In the genomic region with DNA sequence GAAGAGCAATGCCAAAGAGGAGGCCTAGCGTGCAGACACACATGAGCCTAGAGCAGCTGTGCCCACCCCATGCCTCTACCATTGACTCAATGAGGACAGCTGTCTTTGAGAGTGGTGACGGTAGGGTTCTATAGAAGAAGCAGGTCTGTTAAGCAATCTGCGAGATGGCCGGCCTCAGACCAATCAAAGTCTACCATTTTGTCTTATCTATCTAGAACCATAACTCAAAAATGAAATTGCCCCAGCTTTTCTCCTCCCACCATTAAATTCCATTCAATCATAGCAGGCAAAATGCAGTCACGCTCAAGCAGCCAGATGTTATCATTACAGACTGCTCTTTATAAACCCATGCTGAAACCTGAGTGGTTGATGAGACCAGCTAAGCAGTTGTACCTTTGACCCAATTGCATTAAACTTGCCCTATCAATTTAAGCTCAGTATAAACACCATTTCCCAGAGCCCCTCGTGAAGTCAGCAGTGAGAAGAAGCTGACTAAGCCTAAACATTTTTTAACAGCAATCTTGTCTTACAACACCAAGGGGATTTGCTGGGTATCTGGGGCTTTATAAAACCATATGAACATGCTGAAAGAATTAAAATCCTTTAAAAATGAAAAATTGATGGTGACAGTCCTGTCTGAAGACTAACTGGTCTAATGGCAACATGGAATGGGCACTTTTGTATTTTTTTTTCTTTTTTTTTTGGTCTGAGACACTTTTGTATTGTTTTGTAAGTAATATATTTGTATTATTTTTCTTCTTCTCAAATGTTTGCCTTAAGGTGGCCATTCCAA, we compare ENCODE assay signal across 26 cellular contexts. TPM values are rescaled to one million over a fixed set of nuclear protein-coding genes. Genes with fewer than 3 reads are reported as not detected.
DNase-seq lines count a peak whose midpoint lies in the region; ATAC-seq and TF ChIP-seq lines count a peak whose summit lies in the region.
"Had no signal": no experiment of that assay in that cellular context is flagged by ENCODE, and none has a peak within 500 bp of the region (broad histone marks: within the 10 kb centered on the region; RNA-seq: fewer than 3 reads in every experiment).

No MANE protein-coding gene starts in this region.

- H3K27me3 ChIP-seq in SK-N-SH (ENCODE audit: insufficient read depth): no peaks in the 10 kb centered on the region
- no peaks in the 10 kb centered on the region for H3K27me3 ChIP-seq in upper lobe of left lung
- H3K27me3 ChIP-seq: brain microvascular endothelial cell, colonic mucosa, foreskin keratinocyte had no signal

- H3K9ac ChIP-seq in SK-N-SH: no peak overlapping the region

- H3K4me1 ChIP-seq in SK-N-SH (ENCODE audit: control insufficient read depth in 1 of 2, insufficient read depth in 2 of 2, low read depth in 1 of 2, low read length in 1 of 2) (peaks cover 11 to 20% of the 10 kb centered on the region in 2 experiments; a peak in 3 of 4 replicates), upper lobe of left lung (no peaks in the 10 kb centered on the region)
- H3K4me1 ChIP-seq: colonic mucosa had no signal

- peak in 1 of 2 experiments; percentile 58; a peak in 1 of 4 replicates for TF ChIP-seq EP300 in SK-N-SH (IDR thresholded peaks at IDR 0.05; ENCODE audit: borderline replicate concordance in 1 of 2, low read depth in 1 of 2, low read length in 1 of 2)
- TF ChIP-seq EP300 in upper lobe of left lung (IDR thresholded peaks at IDR 0.05): no peak

- no peaks in the 10 kb centered on the region for H3K79me2 ChIP-seq in SK-N-SH (ENCODE audit: insufficient read depth)

- H3K4me2 ChIP-seq in SK-N-SH: no peak overlapping the region

- no peak for TF ChIP-seq CTCF in SK-N-SH (IDR thresholded peaks at IDR 0.05)
- no peak for TF ChIP-seq CTCF in foreskin fibroblast (IDR thresholded peaks at IDR 0.05; ENCODE audit: low read depth, low read length)
- no peak for TF ChIP-seq CTCF in upper lobe of left lung (IDR thresholded peaks at IDR 0.05)

- no peaks in the 10 kb centered on the region for H4K20me1 ChIP-seq in SK-N-SH (ENCODE audit: insufficient read depth)

- no peaks in the 10 kb centered on the region for H3K36me3 ChIP-seq in SK-N-SH (replicated peaks in 1 of 2; ENCODE audit: control insufficient read depth in 1 of 2, insufficient read depth in 2 of 2, low read length in 1 of 2)
- H3K36me3 ChIP-seq in upper lobe of left lung: no peaks in the 10 kb centered on the region
- H3K36me3 ChIP-seq: brain microvascular endothelial cell, colonic mucosa had no signal

- TF ChIP-seq RAD21 in SK-N-SH (IDR thresholded peaks at IDR 0.05; ENCODE audit: low read length): peak; percentile 8; the same call in 1 of the 2 replicates

- H2AFZ ChIP-seq in SK-N-SH (ENCODE audit: low read depth): no peak overlapping the region; the same call in 1 of the 2 replicates

- H3K9me3 ChIP-seq in SK-N-SH (no peaks in the 10 kb centered on the region), upper lobe of left lung (no peaks in the 10 kb centered on the region)
- H3K9me3 ChIP-seq: colonic mucosa had no signal

- H3K27ac ChIP-seq in SK-N-SH (ENCODE audit: low read depth in 2 of 2, low read length in 1 of 2) (peak overlapping the region; percentile 25 to 89; a peak in 3 of 4 replicates), upper lobe of left lung (no peak overlapping the region)
- H3K27ac ChIP-seq: brain microvascular endothelial cell, colonic mucosa, foreskin keratinocyte had no signal

- TF ChIP-seq POLR2A in upper lobe of left lung (IDR thresholded peaks at IDR 0.05): no peak
- TF ChIP-seq POLR2A in GM18505 (IDR thresholded peaks at IDR 0.05; ENCODE audit: borderline replicate concordance, extremely low read depth, insufficient read depth, insufficient read length): no peak

- no peaks in the 10 kb centered on the region for H3K9me2 ChIP-seq in SK-N-SH

- 41% methylated on average over 6 of the region's 6 CpGs for WGBS in SK-N-SH (ENCODE audit: low lambda C conversion rate)
- WGBS in upper lobe of left lung, 2 donors: 94 to 97% methylated on average over 6 of the region's 6 CpGs

- DNase-seq in NCI-H82 (lab: John Stamatoyannopoulos, UW) (peak; percentile 22), NCI-H82 treated with DMSO at 0.1 percent for 48 hours (lab: John Stamatoyannopoulos, UW; ENCODE audit: unreplicated experiment) (no peak), SK-N-SH (peak; percentile 74), foreskin fibroblast (peak; percentile 15 to 31), GM19238 (ENCODE audit: insufficient read length, low spot score) (no peak), upper lobe of left lung (no peak)
- DNase-seq: activated CD4-positive, alpha-beta T cell treated with anti-CD3 and anti-CD28 coated beads, Interleukin-2, amount 10 ng/mL, durations not matched to agents 24 days and 14 days; activated naive CD8-positive, alpha-beta T cell treated with anti-CD3 and anti-CD28 coated beads, Interleukin-2, amount 10 ng/mL, durations not matched to agents 7 days and 5 days; brain microvascular endothelial cell; colonic mucosa; DMS53; foreskin keratinocyte; hippocampal formation; islet precursor cell; NCI-H1105 treated with DMSO at 0.1 percent for 48 hours; OCI-M1; stimulated activated CD4-positive, alpha-beta T cell treated with anti-CD3 and anti-CD28 coated beads, Interleukin-4, amount 100 ng/mL, for 4 hours; stimulated activated naive CD8-positive, alpha-beta T cell treated with anti-CD3 and anti-CD28 coated beads, Interleukin-15, amount 100 ng/mL, for 72 hours; trophoblast cell had no signal

- CTCF ChIA-PET in SK-N-SH (lab: Yijun Ruan, JAX): interaction anchor here (1.4 to 2.0 kb wide), 2 partner anchors 20 to 437 kb away, joined by 6 read pairs; no protein-coding TSS in a partner anchor

- POLR2A ChIA-PET in SK-N-SH (lab: Yijun Ruan, JAX): no interaction called here

- ATAC-seq in upper lobe of left lung (ENCODE audit: low FRiP score in 2 of 2) (no peak), GM18505 (IDR thresholded peaks at IDR 0.05; ENCODE audit: unreplicated experiment) (no peak), HG03045 (IDR thresholded peaks at IDR 0.05; ENCODE audit: unreplicated experiment) (no peak)
- ATAC-seq: foreskin keratinocyte; Right ventricle myocardium inferior; stimulated activated naive CD8-positive, alpha-beta T cell treated with anti-CD3 and anti-CD28 coated beads, Interleukin-15, amount 100 ng/mL, for 72 hours had no signal

- no peak overlapping the region for H3K4me3 ChIP-seq in SK-N-SH (ENCODE audit: low read depth in 2 of 2, low read length in 1 of 2)
- no peak overlapping the region for H3K4me3 ChIP-seq in foreskin fibroblast (ENCODE audit: low read depth in 1 of 2, low read length in 2 of 2)
- no peak overlapping the region for H3K4me3 ChIP-seq in upper lobe of left lung
- H3K4me3 ChIP-seq: colonic mucosa, lung had no signal

- H3F3A ChIP-seq in SK-N-SH (replicated peaks; ENCODE audit: insufficient read depth): no peaks in the 10 kb centered on the region

TF ChIP-seq in SK-N-SH, 30 proteins besides CTCF, POLR2A, EP300 and RAD21:
- TF ChIP-seq FOXJ3 (CRISPR knock-in tag; IDR thresholded peaks at IDR 0.05) (peak; percentile 45; the same call in 1 of the 2 replicates), RCOR1 (IDR thresholded peaks at IDR 0.05; ENCODE audit: low read length) (peak; percentile 64; the same call in 1 of the 2 replicates), EZH2phosphoT487 (IDR thresholded peaks at IDR 0.05; ENCODE audit: borderline replicate concordance, low read depth) (no peak), MEF2A (IDR thresholded peaks at IDR 0.05; ENCODE audit: borderline replicate concordance, low read depth) (no peak), GATA2 (CRISPR knock-in tag; IDR thresholded peaks at IDR 0.05) (peak; percentile 90), RFX5 (IDR thresholded peaks at IDR 0.05; ENCODE audit: low read length) (peak; percentile 70; the same call in 1 of the 2 replicates), GABPA (IDR thresholded peaks at IDR 0.05; ENCODE audit: low read depth) (no peak), SMC3 (IDR thresholded peaks at IDR 0.05; ENCODE audit: low read depth, low read length) (no peak), CHD2 (IDR thresholded peaks at IDR 0.05; ENCODE audit: low read length, partially characterized antibody) (peak; percentile 57)
- TF ChIP-seq, protein P1, sequence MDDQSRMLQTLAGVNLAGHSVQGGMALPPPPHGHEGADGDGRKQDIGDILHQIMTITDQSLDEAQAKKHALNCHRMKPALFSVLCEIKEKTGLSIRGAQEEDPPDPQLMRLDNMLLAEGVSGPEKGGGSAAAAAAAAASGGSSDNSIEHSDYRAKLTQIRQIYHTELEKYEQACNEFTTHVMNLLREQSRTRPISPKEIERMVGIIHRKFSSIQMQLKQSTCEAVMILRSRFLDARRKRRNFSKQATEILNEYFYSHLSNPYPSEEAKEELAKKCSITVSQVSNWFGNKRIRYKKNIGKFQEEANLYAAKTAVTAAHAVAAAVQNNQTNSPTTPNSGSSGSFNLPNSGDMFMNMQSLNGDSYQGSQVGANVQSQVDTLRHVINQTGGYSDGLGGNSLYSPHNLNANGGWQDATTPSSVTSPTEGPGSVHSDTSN (IDR thresholded peaks at IDR 0.05): peak; percentile 8; the same call in 1 of the 2 replicates
TF ChIP-seq in SK-N-SH: peak in this region for 6.

RNA-seq across cellular contexts. Expression of a gene that starts 57.5 kb away (rescaled TPM):
- 3.6 and 4.3 TPM in 2 replicates for polyA plus RNA-seq in SK-N-SH (2012; rRNA removed)
- 4.3 TPM in 2 replicates for polyA plus RNA-seq in SK-N-SH (2012; cell fraction: cytosol; rRNA removed)
- 5.0 and 5.6 TPM in 2 replicates for polyA plus RNA-seq in SK-N-SH (2012; cell fraction: nucleus; rRNA removed)
- total RNA-seq in upper lobe of left lung: 1 to 10 TPM in 5 of 6 donors, under 1 TPM in 1; 0.22 to 5.5 (median 2.2) TPM
- total RNA-seq: activated naive CD8-positive, alpha-beta T cell treated with anti-CD3 and anti-CD28 coated beads, Interleukin-2, amount 10 ng/mL, durations not matched to agents 7 days and 5 days; T-helper 1 cell treated with Interleukin-12 subunit alpha and Interleukin-12 subunit beta and Interleukin-4 antibody, amounts not matched to agents 30 ng/mL and 1 ng/mL, for 36 hours had no signal
- polyA plus RNA-seq: CD14-positive monocyte, H1 had no signal

Comparison
In these comparisons a context has a peak if more than half of its experiments do, and no peak if none do; other contexts are left out.
1. DNase-seq: peak in NCI-H82 (single experiment), SK-N-SH (single experiment) and foreskin fibroblast (2 of 2); none in NCI-H82 treated with DMSO at 0.1 percent for 48 hours (single experiment), GM19238 (single experiment) and upper lobe of left lung (0 of 2).
2. H3K27ac ChIP-seq: peak in SK-N-SH (2 of 2); none in upper lobe of left lung (0 of 4).